In the genomic region with DNA sequence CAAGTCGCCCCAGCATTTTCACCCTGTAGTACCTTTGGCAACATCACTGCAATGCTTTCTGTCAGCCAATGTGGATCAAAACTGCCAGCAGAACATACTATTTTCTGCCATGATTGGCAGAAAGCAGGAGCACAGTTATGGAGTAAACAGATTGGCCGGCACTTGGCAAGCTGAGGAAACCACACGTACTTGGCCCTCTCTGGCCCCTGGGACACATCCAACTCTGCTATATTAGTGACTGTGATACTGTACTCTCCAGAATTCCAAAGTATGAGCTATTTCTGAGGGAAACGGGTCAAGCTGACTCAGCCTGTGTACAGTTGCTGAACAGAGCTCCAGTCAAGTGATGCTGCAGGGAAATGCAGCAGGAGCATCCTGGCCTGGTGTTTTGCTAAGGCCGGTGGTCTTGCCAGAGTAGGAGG, we compare ENCODE assay signal across 11 cellular contexts. TPM values are rescaled to one million over a fixed set of nuclear protein-coding genes. Genes with fewer than 3 reads are reported as not detected.
DNase-seq lines count a peak whose midpoint lies in the region; ATAC-seq and TF ChIP-seq lines count a peak whose summit lies in the region.
"Had no signal": no experiment of that assay in that cellular context is flagged by ENCODE, and none has a peak within 500 bp of the region (broad histone marks: within the 10 kb centered on the region; RNA-seq: fewer than 3 reads in every experiment).

No MANE protein-coding gene starts in this region.

- H3K27ac ChIP-seq in adrenal gland = no peak overlapping the region
- H3K27ac ChIP-seq in testis = no peak overlapping the region

- H3K27me3 ChIP-seq in adrenal gland (no peaks in the 10 kb centered on the region), testis (no peaks in the 10 kb centered on the region)

- no peaks in the 10 kb centered on the region for H3K9me3 ChIP-seq in adrenal gland (replicated peaks in 1 of 3)
- H3K9me3 ChIP-seq in testis = no peaks in the 10 kb centered on the region

- peak; percentile 94 for DNase-seq in H4 (ENCODE audit: low spot score)
- peak in 6 of 7 donors; percentile 38 to 77 (median 46) for DNase-seq in adrenal gland
- peak; percentile 79 for DNase-seq in cardiac septum (ENCODE audit: low spot score)
- peak; percentile 34 for DNase-seq in testis
- no peak for DNase-seq in occipital lobe (lab: John Stamatoyannopoulos, UW)
- no peak for DNase-seq in NCI-H2107 (lab: John Stamatoyannopoulos, UW)
- DNase-seq: activated CD8-positive, alpha-beta memory T cell treated with anti-CD3 and anti-CD28 coated beads, Interleukin-2, amount 50 U/mL, for 48 hours; NCI-H774; T1000 had no signal

- no peak for TF ChIP-seq CTCF in adrenal gland (IDR thresholded peaks at IDR 0.05)
- TF ChIP-seq CTCF in testis (IDR thresholded peaks at IDR 0.05) = no peak

- TF ChIP-seq POLR2A in adrenal gland (IDR thresholded peaks at IDR 0.05) (no peak), testis (IDR thresholded peaks at IDR 0.05) (no peak)

- WGBS in adrenal gland, 4 donors = 32 to 50% (median 45%) methylated on average over 4 to 5 of the region's 5 CpGs
- WGBS in testis, 2 donors = 44 to 67% methylated on average over 3 to 5 of the region's 5 CpGs

- H3K4me3 ChIP-seq in adrenal gland (no peak overlapping the region), testis (no peak overlapping the region)
- H3K4me3 ChIP-seq: K562 had no signal

- H3K4me1 ChIP-seq in adrenal gland (replicated peaks in 1 of 2) (no peaks in the 10 kb centered on the region), testis (peaks cover 4% of the 10 kb centered on the region)

- intact Hi-C loops in adrenal gland (cut with DNase I) (no loop called here), cardiac septum (cut with DNase I) (loop anchor here (2.0 kb wide), 1 partner anchor 19 kb away; no protein-coding TSS in a partner anchor), testis (cut with DNase I; ENCODE audit: low total_unique reads) (no loop called here)

- no peaks in the 10 kb centered on the region for H3K36me3 ChIP-seq in adrenal gland (replicated peaks in 1 of 2)
- H3K36me3 ChIP-seq in testis (ENCODE audit: low read depth, missing control alignments) = no peaks in the 10 kb centered on the region

- ATAC-seq in HG02885 (IDR thresholded peaks at IDR 0.05; ENCODE audit: poor library complexity, unreplicated experiment) = no peak
- ATAC-seq: K562 had no signal

RNA-seq across cellular contexts. Expression of a gene that starts 39.8 kb away (rescaled TPM):
- 37.0 and 43.6 TPM in 2 replicates for total RNA-seq in H4 (2014; rRNA removed; shearing (Covaris generic))
- 10 to 100 TPM; 10.6 to 25.9 (median 17.6) TPM for total RNA-seq in adrenal gland
- 10 to 100 TPM; 10.5 to 21.0 (median 18.1) TPM for polyA plus RNA-seq in adrenal gland
- 5.9 TPM for total RNA-seq in cardiac septum
- total RNA-seq in testis = 10 to 100 TPM; 49.0 to 50.5 TPM
- polyA plus RNA-seq in testis (ENCODE audit: insufficient read depth, low read depth, low replicate concordance) = 59.7 TPM
- 40.2 TPM for total RNA-seq in occipital lobe

Comparison
In these comparisons a context has a peak if more than half of its experiments do, and no peak if none do; other contexts are left out.
1. DNase-seq: peak in H4 (single experiment), adrenal gland (6 of 7), cardiac septum (single experiment) and testis (single experiment); none in occipital lobe (single experiment) and NCI-H2107 (single experiment).